9 cellular contexts compared by ENCODE assay signal in the genomic region with DNA sequence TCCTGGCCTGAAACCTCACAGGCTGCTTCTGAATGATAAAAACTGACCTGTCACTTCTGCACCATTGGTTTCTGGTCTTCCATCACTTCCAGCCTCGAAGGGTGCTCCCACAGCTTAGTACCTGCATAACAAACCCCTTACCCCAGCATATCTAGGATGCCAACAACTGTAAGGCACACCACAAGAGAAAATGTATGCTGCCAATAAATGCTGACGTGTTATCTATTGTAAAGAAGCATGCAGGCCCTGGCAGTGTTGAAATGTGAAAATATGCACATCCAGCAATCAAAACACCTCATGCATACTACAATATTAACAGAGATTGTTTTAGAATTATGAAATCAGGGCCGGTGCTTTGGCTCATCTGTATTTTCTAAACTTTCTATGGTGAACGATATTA.
"Had no signal": no experiment of that assay in that cellular context is flagged by ENCODE, and none has a peak within 500 bp of the region (broad histone marks: within the 10 kb centered on the region; RNA-seq: fewer than 3 reads in every experiment).

No MANE protein-coding gene starts in this region.

- H2AFZ ChIP-seq: GM23248 had no signal

- H3K9me3 ChIP-seq: HAP-1 had no signal

- H3K27me3 Mint-ChIP-seq: IgD-negative memory B cell had no signal

- H3K4me3 Mint-ChIP-seq: HFFc6, IgD-negative memory B cell had no signal

- H3K4me1 ChIP-seq: HAP-1 had no signal

- H3K27ac ChIP-seq: GM23248, HL-60 had no signal

- H3K9ac ChIP-seq: GM23248 had no signal

- H3K27ac Mint-ChIP-seq: HFFc6, IgD-negative memory B cell had no signal

- DNase-seq: GM23248, GOT3, H7, HFFc6, KG1 had no signal

- H3K36me3 ChIP-seq: HAP-1 had no signal

- H3K4me1 Mint-ChIP-seq: IgD-negative memory B cell had no signal

- H3K4me3 ChIP-seq: GM23248, HAP-1 had no signal

- ATAC-seq: HCT116 had no signal
